1 cellular context compared by ENCODE assay signal in the genomic region with DNA sequence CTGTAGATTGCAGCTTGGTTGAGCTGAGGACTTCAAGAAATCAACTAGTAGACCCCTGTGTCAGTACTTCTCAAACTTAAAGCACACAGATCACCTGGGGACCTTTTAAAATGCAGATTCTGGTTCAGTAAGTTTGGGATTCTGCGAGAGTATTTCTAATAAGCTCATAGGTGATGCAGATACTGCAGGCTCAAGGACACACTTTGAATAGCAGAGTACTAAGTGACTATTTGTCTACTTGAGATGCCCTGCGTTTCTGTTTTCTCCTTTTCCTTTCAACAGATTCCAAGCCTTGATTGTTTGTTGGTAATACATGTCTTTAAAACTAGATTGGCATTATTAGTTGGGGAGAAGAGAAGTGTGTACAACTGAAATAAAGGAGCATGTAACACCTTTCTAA.
TF ChIP-seq lines count a peak whose summit lies in the region.

No MANE protein-coding gene starts in this region.

TF ChIP-seq in GM23338, 12 proteins besides CTCF, POLR2A, EP300 and RAD21 (continued from another document):
- TF ChIP-seq, protein P1, sequence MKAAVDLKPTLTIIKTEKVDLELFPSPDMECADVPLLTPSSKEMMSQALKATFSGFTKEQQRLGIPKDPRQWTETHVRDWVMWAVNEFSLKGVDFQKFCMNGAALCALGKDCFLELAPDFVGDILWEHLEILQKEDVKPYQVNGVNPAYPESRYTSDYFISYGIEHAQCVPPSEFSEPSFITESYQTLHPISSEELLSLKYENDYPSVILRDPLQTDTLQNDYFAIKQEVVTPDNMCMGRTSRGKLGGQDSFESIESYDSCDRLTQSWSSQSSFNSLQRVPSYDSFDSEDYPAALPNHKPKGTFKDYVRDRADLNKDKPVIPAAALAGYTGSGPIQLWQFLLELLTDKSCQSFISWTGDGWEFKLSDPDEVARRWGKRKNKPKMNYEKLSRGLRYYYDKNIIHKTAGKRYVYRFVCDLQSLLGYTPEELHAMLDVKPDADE (IDR thresholded peaks at IDR 0.05), result no peak
- TF ChIP-seq STAT1 (IDR thresholded peaks at IDR 0.05; ENCODE audit: unreplicated experiment), result no peak
